Comparison of ENCODE assay signal across 16 cellular contexts in the genomic region with DNA sequence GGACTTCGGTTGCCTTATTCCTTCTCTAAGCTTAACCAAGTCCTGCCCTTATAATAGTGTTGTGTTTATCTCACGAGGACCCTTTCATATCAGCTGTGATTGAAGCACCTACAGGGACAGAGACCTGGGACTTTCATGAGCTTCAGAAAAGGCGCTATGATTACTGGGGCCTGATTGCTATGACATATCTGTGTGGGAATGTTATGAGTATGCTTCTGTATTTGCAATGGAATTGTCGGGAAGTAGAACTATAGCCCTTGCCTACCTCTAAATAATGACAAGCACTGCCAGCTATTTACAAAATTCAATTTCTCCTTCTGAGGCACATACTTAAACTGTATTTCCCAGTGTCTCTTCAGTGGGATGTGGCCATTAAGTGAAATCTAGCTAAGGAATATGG.
A peak's percentile ranks its signal among the peaks of the same experiment; 100 is the strongest.
DNase-seq lines count a peak whose midpoint lies in the region; TF ChIP-seq lines count a peak whose summit lies in the region.
"Had no signal": no experiment of that assay in that cellular context is flagged by ENCODE, and none has a peak within 500 bp of the region (broad histone marks: within the 10 kb centered on the region; RNA-seq: fewer than 3 reads in every experiment).

No MANE protein-coding gene starts in this region.

- H4K8ac ChIP-seq in trophoblast cell (ENCODE audit: low read depth, low read length) (no peak overlapping the region), neuronal stem cell (ENCODE audit: low read depth, low read length) (no peak overlapping the region)

- no peaks in the 10 kb centered on the region for H3K79me2 ChIP-seq in trophoblast cell (ENCODE audit: control insufficient read depth, insufficient read depth, low read length, poor library complexity)

- WGBS in trophoblast cell (ENCODE audit: extremely low coverage, insufficient coverage, insufficient read length): no CpG with 5 or more reads among the region's 4 CpGs
- no CpG with 5 or more reads among the region's 4 CpGs for WGBS in neuronal stem cell (ENCODE audit: extremely low coverage in 2 of 2, insufficient read length in 2 of 2, insufficient replicate concordance in 1 of 2), 2 donors

- no peak overlapping the region for H3K4ac ChIP-seq in trophoblast cell (ENCODE audit: low read depth, low read length)
- H3K4ac ChIP-seq in neuronal stem cell (ENCODE audit: low read length): no peak overlapping the region

- H3K27me3 ChIP-seq in A673 (replicated peaks; ENCODE audit: insufficient read depth, low read depth, low read length, poor library complexity) (no peaks in the 10 kb centered on the region), trophoblast cell (ENCODE audit: insufficient read depth, low read length) (no peaks in the 10 kb centered on the region), neuronal stem cell (ENCODE audit: control insufficient read depth in 3 of 3, insufficient read depth in 3 of 3, low read depth in 1 of 3, low read length in 3 of 3) (no peaks in the 10 kb centered on the region)
- H3K27me3 ChIP-seq: MG63 had no signal

- DNase-seq in A673 (ENCODE audit: low spot score) (no peak), EL (peak; percentile 4), choroid plexus epithelial cell (ENCODE audit: low read depth) (peak; percentile 36), trophoblast cell (peak; percentile 34 to 78), C1 segment of cervical spinal cord (lab: John Stamatoyannopoulos, UW) (no peak), MV-4-11 (lab: John Stamatoyannopoulos, UW) (no peak), neuronal stem cell (ENCODE audit: low spot score) (no peak)
- DNase-seq: ACHN; Calu3; CD4-positive, CD25-positive, alpha-beta regulatory T cell; DMS53; MG63; NCI-H1105; NCI-H1694; NCI-H510A treated with DMSO at 0.1 percent for 48 hours; Right ventricle myocardium superior had no signal

- H2AFZ ChIP-seq in trophoblast cell (ENCODE audit: insufficient read depth, low read length, poor library complexity) (no peak overlapping the region), neuronal stem cell (ENCODE audit: low read length) (no peak overlapping the region)

- H3K23ac ChIP-seq in trophoblast cell (ENCODE audit: low read length) (no peak overlapping the region), neuronal stem cell (ENCODE audit: low read depth, low read length, poor library complexity) (no peak overlapping the region)

- H4K12ac ChIP-seq in trophoblast cell (ENCODE audit: low read depth, low read length): no peak overlapping the region

- no peak overlapping the region for H2BK15ac ChIP-seq in neuronal stem cell (ENCODE audit: low read length)

- no TSS peak for BruUV-seq in A673 (replicated peaks; lab: Mats Ljungman, UMichigan)

- H3K27ac ChIP-seq in A673 (ENCODE audit: low read depth, low read length, poor library complexity, severe bottlenecking) (peak overlapping the region; percentile 87), trophoblast cell (ENCODE audit: low read depth, low read length) (no peak overlapping the region), neuronal stem cell (replicated peaks; ENCODE audit: low read length) (no peak overlapping the region)

- intact Hi-C loops in A673 (cut with micrococcal nuclease; ENCODE audit: unreplicated experiment): loop anchor here (2.0 to 10.0 kb wide), 2 partner anchors 41 to 83 kb away; no protein-coding TSS in a partner anchor

- H2BK120ac ChIP-seq in trophoblast cell (ENCODE audit: insufficient read depth, low read length, poor library complexity): no peak overlapping the region
- no peak overlapping the region for H2BK120ac ChIP-seq in neuronal stem cell (ENCODE audit: low read depth, low read length)

- H3K4me2 ChIP-seq in trophoblast cell (ENCODE audit: low read length) (no peak overlapping the region), neuronal stem cell (ENCODE audit: insufficient read depth, low read length, poor library complexity, severe bottlenecking) (no peak overlapping the region)

- no peak overlapping the region for H3K18ac ChIP-seq in trophoblast cell (ENCODE audit: low read length)
- H3K18ac ChIP-seq in neuronal stem cell (ENCODE audit: low read length): no peak overlapping the region

- CTCF ChIA-PET in A673 (lab: Charles Lee): no interaction called here

- H3K9me3 ChIP-seq in A673 (ENCODE audit: low read depth, low read length, poor library complexity, severe bottlenecking): no peaks in the 10 kb centered on the region
- no peaks in the 10 kb centered on the region for H3K9me3 ChIP-seq in trophoblast cell (ENCODE audit: insufficient read depth, low read depth, low read length)
- no peaks in the 10 kb centered on the region for H3K9me3 ChIP-seq in neuronal stem cell (replicated peaks in 1 of 2; ENCODE audit: control insufficient read depth in 2 of 2, insufficient read depth in 1 of 2, low read depth in 1 of 2, low read length in 2 of 2)
- H3K9me3 ChIP-seq: MG63 had no signal

- H2AK5ac ChIP-seq in trophoblast cell (ENCODE audit: low read length): no peak overlapping the region
- no peak overlapping the region for H2AK5ac ChIP-seq in neuronal stem cell (ENCODE audit: low read depth, low read length)

- H3K36me3 ChIP-seq in A673 (ENCODE audit: insufficient read depth, low read length, poor library complexity, severe bottlenecking) (no peaks in the 10 kb centered on the region), trophoblast cell (ENCODE audit: control insufficient read depth in 1 of 2, insufficient read depth in 2 of 2, low read length in 2 of 2) (no peaks in the 10 kb centered on the region), neuronal stem cell (replicated peaks in 1 of 2; ENCODE audit: control insufficient read depth in 2 of 2, insufficient read depth in 2 of 2, low read length in 2 of 2) (no peaks in the 10 kb centered on the region)
- H3K36me3 ChIP-seq: MG63 had no signal

- H3K14ac ChIP-seq in trophoblast cell (ENCODE audit: low read length): no peak overlapping the region
- H3K14ac ChIP-seq in neuronal stem cell (ENCODE audit: low read length): no peak overlapping the region

- H3K4me1 ChIP-seq in A673 (ENCODE audit: insufficient read depth, low read length, poor library complexity, severe bottlenecking): peaks cover 97% of the 10 kb centered on the region
- H3K4me1 ChIP-seq in trophoblast cell (ENCODE audit: control insufficient read depth in 1 of 2, insufficient read depth in 2 of 2, low read length in 2 of 2): no peaks in the 10 kb centered on the region
- peaks cover 5 to 65% of the 10 kb centered on the region in 2 donors for H3K4me1 ChIP-seq in neuronal stem cell (ENCODE audit: control insufficient read depth in 2 of 2, insufficient read depth in 1 of 2, low read depth in 1 of 2, low read length in 2 of 2)

- H3K4me3 ChIP-seq in A673 (ENCODE audit: low read depth, low read length, poor library complexity, severe bottlenecking) (no peak overlapping the region), choroid plexus epithelial cell (ENCODE audit: low read depth, low read length) (no peak overlapping the region), trophoblast cell (ENCODE audit: low read depth, low read length) (no peak overlapping the region), neuronal stem cell (ENCODE audit: low read length in 2 of 2) (no peak overlapping the region)
- H3K4me3 ChIP-seq: MG63 had no signal

- H4K91ac ChIP-seq in trophoblast cell (ENCODE audit: low read depth, low read length): no peak overlapping the region
- H4K91ac ChIP-seq in neuronal stem cell (ENCODE audit: low read depth, low read length, poor library complexity): no peak overlapping the region

- TF ChIP-seq CTCF in A673 (conservative IDR thresholded peaks at IDR 0.05; ENCODE audit: low read depth, low read length) (no peak), choroid plexus epithelial cell (conservative IDR thresholded peaks at IDR 0.05; ENCODE audit: low read depth, low read length) (no peak)

- H3K9ac ChIP-seq in trophoblast cell (ENCODE audit: low read length) (no peak overlapping the region), neuronal stem cell (ENCODE audit: low read depth, low read length, poor library complexity) (no peak overlapping the region)

- POLR2A ChIA-PET in A673 (lab: Charles Lee; ENCODE audit: low non-redundant PET): interaction anchor here (0.6 kb wide), 1 partner anchor 42 kb away, joined by 3 read pairs; no protein-coding TSS in a partner anchor

- H3K79me1 ChIP-seq in trophoblast cell (ENCODE audit: low read length) (no peaks in the 10 kb centered on the region), neuronal stem cell (ENCODE audit: low read depth, low read length) (no peaks in the 10 kb centered on the region)

- H2BK12ac ChIP-seq in trophoblast cell (ENCODE audit: low read length) (no peak overlapping the region), neuronal stem cell (ENCODE audit: low read length) (no peak overlapping the region)

- H2BK5ac ChIP-seq in trophoblast cell (ENCODE audit: low read depth, low read length, poor library complexity) (no peak overlapping the region), neuronal stem cell (ENCODE audit: low read length) (no peak overlapping the region)

Comparison
In these comparisons a context has a peak if more than half of its experiments do, and no peak if none do; other contexts are left out.
1. DNase-seq: peak in EL (single experiment), choroid plexus epithelial cell (single experiment) and trophoblast cell (2 of 2); none in A673 (single experiment), C1 segment of cervical spinal cord (0 of 14), MV-4-11 (single experiment) and neuronal stem cell (single experiment).